ENCODE assay signal across 18 cellular contexts in genomic region chr2:23402205-23402740, GRCh38.
"Had no signal": no experiment of that assay in that cellular context is flagged by ENCODE, and none has a peak within 500 bp of the region (broad histone marks: within the 10 kb centered on the region; RNA-seq: fewer than 3 reads in every experiment).

No MANE protein-coding gene starts in this region.

- H3K27me3 Mint-ChIP-seq: brain had no signal

- H3K4me3 ChIP-seq: colonic mucosa, left lung, smooth muscle cell, stomach, testis, upper lobe of left lung had no signal

- H3K36me3 Mint-ChIP-seq: activated naive CD8-positive, alpha-beta T cell treated with anti-CD3 and anti-CD28 coated beads, Interleukin-2, amount 10 ng/mL, durations not matched to agents 7 days and 5 days; naive B cell had no signal

- H3K9me3 ChIP-seq: colonic mucosa, left lung, neutrophil, stomach, testis, upper lobe of left lung had no signal

- H3K4me3 Mint-ChIP-seq: activated naive CD8-positive, alpha-beta T cell treated with anti-CD3 and anti-CD28 coated beads, Interleukin-2, amount 10 ng/mL, durations not matched to agents 7 days and 5 days; brain; central memory CD8-positive, alpha-beta T cell; naive B cell had no signal

- H3K4me1 Mint-ChIP-seq: central memory CD8-positive, alpha-beta T cell had no signal

- ATAC-seq: left lung, sciatic nerve had no signal

- H3K27ac ChIP-seq: colonic mucosa, left lung, neutrophil, parathyroid adenoma, testis, upper lobe of left lung had no signal

- H3K27ac Mint-ChIP-seq: activated naive CD8-positive, alpha-beta T cell treated with anti-CD3 and anti-CD28 coated beads, Interleukin-2, amount 10 ng/mL, durations not matched to agents 7 days and 5 days had no signal

- DNase-seq: activated CD4-positive, alpha-beta T cell treated with anti-CD3 and anti-CD28 coated beads, Interleukin-2, amount 50 U/mL, for 48 hours; activated naive CD8-positive, alpha-beta T cell treated with anti-CD3 and anti-CD28 coated beads, Interleukin-2, amount 10 ng/mL, durations not matched to agents 7 days and 5 days; colonic mucosa; foreskin melanocyte; hypothalamus; kidney; naive B cell; stimulated activated CD4-positive, alpha-beta T cell treated with anti-CD3 and anti-CD28 coated beads, Interleukin-4, amount 100 ng/mL, for 1 hour; stomach; testis; upper lobe of left lung had no signal

- H3K9me3 Mint-ChIP-seq: activated naive CD8-positive, alpha-beta T cell treated with anti-CD3 and anti-CD28 coated beads, Interleukin-2, amount 10 ng/mL, durations not matched to agents 7 days and 5 days; brain; central memory CD8-positive, alpha-beta T cell; naive B cell had no signal
